In genomic region chr15:45510758-45511280, GRCh38 we compare ENCODE assay signal across 31 cellular contexts.
"Had no signal": no experiment of that assay in that cellular context is flagged by ENCODE, and none has a peak within 500 bp of the region (broad histone marks: within the 10 kb centered on the region; RNA-seq: fewer than 3 reads in every experiment).

No MANE protein-coding gene starts in this region.

- H3K9me3 Mint-ChIP-seq: activated B cell treated with CpG ODN at 0.5 μM for 24 hours; activated CD4-positive, alpha-beta memory T cell treated with anti-CD3 and anti-CD28 coated beads for 36 hours; activated naive CD4-positive, alpha-beta T cell treated with anti-CD3 and anti-CD28 coated beads, Interleukin-2, amount 10 ng/mL, durations not matched to agents 7 days and 5 days; activated naive CD8-positive, alpha-beta T cell treated with anti-CD3 and anti-CD28 coated beads, Interleukin-2, amount 50 U/mL, for 24 hours had no signal

- DNase-seq: activated B cell treated with CpG ODN at 0.5 μM for 24 hours; activated CD4-positive, alpha-beta memory T cell treated with anti-CD3 and anti-CD28 coated beads for 36 hours; activated CD4-positive, alpha-beta T cell treated with anti-CD3 and anti-CD28 coated beads for 4 hours; activated CD4-positive, alpha-beta T cell treated with anti-CD3 and anti-CD28 coated beads, Interleukin-2, amount 50 U/mL, for 1 hour; activated CD4-positive, CD25-positive, alpha-beta regulatory T cell treated with anti-CD3 and anti-CD28 coated beads, Interleukin-2, amount 50 U/mL, for 72 hours; activated CD8-positive, alpha-beta memory T cell treated with anti-CD3 and anti-CD28 coated beads, Interleukin-2, amount 50 U/mL, for 48 hours; activated effector memory CD4-positive, alpha-beta T cell treated with Interleukin-2 at 50 U/mL for 16 hours; activated naive CD4-positive, alpha-beta T cell treated with anti-CD3 and anti-CD28 coated beads, Interleukin-2, amount 10 ng/mL, durations not matched to agents 7 days and 5 days; activated naive CD8-positive, alpha-beta T cell treated with anti-CD3 and anti-CD28 coated beads, Interleukin-2, amount 50 U/mL, for 24 hours; activated T-cell treated with anti-CD3 and anti-CD28 coated beads, Interleukin-2, amount 50 U/mL, for 48 hours; anterior cingulate cortex; brain microvascular endothelial cell; central memory CD4-positive, alpha-beta T cell; Kasumi-1; KG1; MM.1S; MV-4-11; NCI-H1092; NCI-H187 treated with DMSO at 0.1 percent for 48 hours; NCI-H2081; NCI-H2171 treated with DMSO at 0.1 percent for 48 hours; NCI-H2227 treated with DMSO at 0.1 percent for 48 hours; NCI-H446 treated with DMSO at 0.1 percent for 48 hours; NCI-H524; NCI-H69; NCI-H82; Right ventricle myocardium superior; T1000 had no signal

- H3K27ac ChIP-seq: brain microvascular endothelial cell, SK-N-MC had no signal

- H3K27me3 ChIP-seq: brain microvascular endothelial cell had no signal

- H3K27me3 Mint-ChIP-seq: activated B cell treated with CpG ODN at 0.5 μM for 24 hours; activated CD4-positive, alpha-beta memory T cell treated with anti-CD3 and anti-CD28 coated beads for 36 hours; activated naive CD4-positive, alpha-beta T cell treated with anti-CD3 and anti-CD28 coated beads, Interleukin-2, amount 10 ng/mL, durations not matched to agents 7 days and 5 days; activated naive CD8-positive, alpha-beta T cell; activated naive CD8-positive, alpha-beta T cell treated with anti-CD3 and anti-CD28 coated beads, Interleukin-2, amount 50 U/mL, for 24 hours had no signal

- FAIRE-seq: TTC549 had no signal

- H3K4me1 Mint-ChIP-seq: activated B cell treated with CpG ODN at 0.5 μM for 24 hours; activated naive CD4-positive, alpha-beta T cell treated with anti-CD3 and anti-CD28 coated beads, Interleukin-2, amount 10 ng/mL, durations not matched to agents 7 days and 5 days; activated naive CD8-positive, alpha-beta T cell treated with anti-CD3 and anti-CD28 coated beads, Interleukin-2, amount 50 U/mL, for 24 hours had no signal

- H3K27ac Mint-ChIP-seq: activated B cell treated with CpG ODN at 0.5 μM for 24 hours; activated CD4-positive, alpha-beta memory T cell treated with anti-CD3 and anti-CD28 coated beads for 36 hours; activated naive CD4-positive, alpha-beta T cell treated with anti-CD3 and anti-CD28 coated beads, Interleukin-2, amount 10 ng/mL, durations not matched to agents 7 days and 5 days; activated naive CD8-positive, alpha-beta T cell; activated naive CD8-positive, alpha-beta T cell treated with anti-CD3 and anti-CD28 coated beads, Interleukin-2, amount 50 U/mL, for 24 hours had no signal

- H3K4me3 ChIP-seq: SK-N-MC had no signal

- H3K36me3 Mint-ChIP-seq: activated CD4-positive, alpha-beta memory T cell treated with anti-CD3 and anti-CD28 coated beads for 36 hours had no signal

- H3K36me3 ChIP-seq: brain microvascular endothelial cell had no signal

- H3K4me3 Mint-ChIP-seq: activated B cell treated with CpG ODN at 0.5 μM for 24 hours; activated CD4-positive, alpha-beta memory T cell treated with anti-CD3 and anti-CD28 coated beads for 36 hours; activated naive CD4-positive, alpha-beta T cell treated with anti-CD3 and anti-CD28 coated beads, Interleukin-2, amount 10 ng/mL, durations not matched to agents 7 days and 5 days; activated naive CD8-positive, alpha-beta T cell; activated naive CD8-positive, alpha-beta T cell treated with anti-CD3 and anti-CD28 coated beads, Interleukin-2, amount 50 U/mL, for 24 hours had no signal

- ATAC-seq: activated naive CD8-positive, alpha-beta T cell treated with anti-CD3 and anti-CD28 coated beads, Interleukin-2, amount 50 U/mL, for 24 hours had no signal
